Comparison of ENCODE assay signal across 11 cellular contexts in the genomic region with DNA sequence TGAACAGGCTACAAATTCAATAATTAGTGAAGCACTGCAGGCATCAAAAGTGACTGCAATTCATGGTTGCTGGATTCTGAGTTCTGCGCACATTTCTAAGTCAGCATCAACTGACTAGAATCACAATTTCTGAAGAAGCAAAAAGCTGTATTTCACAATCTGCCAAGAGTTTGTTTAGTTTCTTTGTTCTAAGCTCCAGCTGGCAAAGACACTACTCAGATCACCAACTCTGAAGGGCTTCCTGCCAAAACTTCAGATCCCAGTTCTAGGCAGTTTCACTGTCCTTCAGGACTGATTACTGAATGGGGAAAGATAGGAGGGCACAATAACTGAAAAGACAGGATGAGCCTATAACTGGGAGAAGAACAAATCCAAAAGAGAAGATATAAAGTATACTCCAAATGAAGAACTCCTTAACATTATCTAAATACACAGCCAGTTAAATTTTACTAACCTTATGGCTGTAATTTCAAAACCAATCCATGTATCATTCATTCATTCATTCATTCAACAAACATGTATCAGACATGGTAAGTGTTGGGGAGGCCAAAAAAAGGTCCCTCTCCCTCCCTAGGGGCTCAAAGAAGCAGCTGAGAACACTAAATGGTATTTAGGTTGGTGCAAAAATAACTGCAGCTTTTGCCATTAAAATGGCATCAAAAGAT. TPM values are rescaled to one million over a fixed set of nuclear protein-coding genes. Genes with fewer than 3 reads are reported as not detected.
DNase-seq lines count a peak whose midpoint lies in the region; ATAC-seq and TF ChIP-seq lines count a peak whose summit lies in the region.
"Had no signal": no experiment of that assay in that cellular context is flagged by ENCODE, and none has a peak within 500 bp of the region (broad histone marks: within the 10 kb centered on the region; RNA-seq: fewer than 3 reads in every experiment).

No MANE protein-coding gene starts in this region.

- peak; percentile 89 for ATAC-seq in SK-N-SH treated with all-trans-retinoic acid at 6 μM for 48 hours
- ATAC-seq in HG02763 (IDR thresholded peaks at IDR 0.05; ENCODE audit: unreplicated experiment): no peak
- ATAC-seq: T-helper 17 cell had no signal

- H3K4me3 ChIP-seq in AG09309 (ENCODE audit: control insufficient read depth, low read depth, low read length): no peak overlapping the region

- TF ChIP-seq CTCF in AG09309 (IDR thresholded peaks at IDR 0.05; ENCODE audit: control insufficient read depth, insufficient read depth, low read depth, low read length, missing control alignments): no peak

- peak; percentile 68 for DNase-seq in AG09309 (ENCODE audit: low read depth)
- DNase-seq in fibroblast of the conjunctiva (ENCODE audit: low read depth): peak; percentile 78
- DNase-seq in myocyte (ENCODE audit: low read depth): peak; percentile 82
- no peak for DNase-seq in NCI-H1694 treated with DMSO at 0.1 percent for 48 hours (lab: John Stamatoyannopoulos, UW)
- no peak for DNase-seq in NCI-H2081 treated with DMSO at 0.1 percent for 48 hours (lab: John Stamatoyannopoulos, UW)
- no peak for DNase-seq in islet precursor cell
- DNase-seq: DMS153, MM.1S, T-helper 17 cell had no signal

TF ChIP-seq in SK-N-SH treated with all-trans-retinoic acid at 6 μM for 48 hours, 23 proteins besides CTCF, POLR2A, EP300 and RAD21:
- TF ChIP-seq ZFP3 (CRISPR knock-in tag; IDR thresholded peaks at IDR 0.05): no peak
- TF ChIP-seq, protein P1, sequence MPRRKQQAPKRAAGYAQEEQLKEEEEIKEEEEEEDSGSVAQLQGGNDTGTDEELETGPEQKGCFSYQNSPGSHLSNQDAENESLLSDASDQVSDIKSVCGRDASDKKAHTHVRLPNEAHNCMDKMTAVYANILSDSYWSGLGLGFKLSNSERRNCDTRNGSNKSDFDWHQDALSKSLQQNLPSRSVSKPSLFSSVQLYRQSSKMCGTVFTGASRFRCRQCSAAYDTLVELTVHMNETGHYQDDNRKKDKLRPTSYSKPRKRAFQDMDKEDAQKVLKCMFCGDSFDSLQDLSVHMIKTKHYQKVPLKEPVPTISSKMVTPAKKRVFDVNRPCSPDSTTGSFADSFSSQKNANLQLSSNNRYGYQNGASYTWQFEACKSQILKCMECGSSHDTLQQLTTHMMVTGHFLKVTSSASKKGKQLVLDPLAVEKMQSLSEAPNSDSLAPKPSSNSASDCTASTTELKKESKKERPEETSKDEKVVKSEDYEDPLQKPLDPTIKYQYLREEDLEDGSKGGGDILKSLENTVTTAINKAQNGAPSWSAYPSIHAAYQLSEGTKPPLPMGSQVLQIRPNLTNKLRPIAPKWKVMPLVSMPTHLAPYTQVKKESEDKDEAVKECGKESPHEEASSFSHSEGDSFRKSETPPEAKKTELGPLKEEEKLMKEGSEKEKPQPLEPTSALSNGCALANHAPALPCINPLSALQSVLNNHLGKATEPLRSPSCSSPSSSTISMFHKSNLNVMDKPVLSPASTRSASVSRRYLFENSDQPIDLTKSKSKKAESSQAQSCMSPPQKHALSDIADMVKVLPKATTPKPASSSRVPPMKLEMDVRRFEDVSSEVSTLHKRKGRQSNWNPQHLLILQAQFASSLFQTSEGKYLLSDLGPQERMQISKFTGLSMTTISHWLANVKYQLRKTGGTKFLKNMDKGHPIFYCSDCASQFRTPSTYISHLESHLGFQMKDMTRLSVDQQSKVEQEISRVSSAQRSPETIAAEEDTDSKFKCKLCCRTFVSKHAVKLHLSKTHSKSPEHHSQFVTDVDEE (CRISPR knock-in tag; IDR thresholded peaks at IDR 0.05): no peak
- TF ChIP-seq, protein P2, sequence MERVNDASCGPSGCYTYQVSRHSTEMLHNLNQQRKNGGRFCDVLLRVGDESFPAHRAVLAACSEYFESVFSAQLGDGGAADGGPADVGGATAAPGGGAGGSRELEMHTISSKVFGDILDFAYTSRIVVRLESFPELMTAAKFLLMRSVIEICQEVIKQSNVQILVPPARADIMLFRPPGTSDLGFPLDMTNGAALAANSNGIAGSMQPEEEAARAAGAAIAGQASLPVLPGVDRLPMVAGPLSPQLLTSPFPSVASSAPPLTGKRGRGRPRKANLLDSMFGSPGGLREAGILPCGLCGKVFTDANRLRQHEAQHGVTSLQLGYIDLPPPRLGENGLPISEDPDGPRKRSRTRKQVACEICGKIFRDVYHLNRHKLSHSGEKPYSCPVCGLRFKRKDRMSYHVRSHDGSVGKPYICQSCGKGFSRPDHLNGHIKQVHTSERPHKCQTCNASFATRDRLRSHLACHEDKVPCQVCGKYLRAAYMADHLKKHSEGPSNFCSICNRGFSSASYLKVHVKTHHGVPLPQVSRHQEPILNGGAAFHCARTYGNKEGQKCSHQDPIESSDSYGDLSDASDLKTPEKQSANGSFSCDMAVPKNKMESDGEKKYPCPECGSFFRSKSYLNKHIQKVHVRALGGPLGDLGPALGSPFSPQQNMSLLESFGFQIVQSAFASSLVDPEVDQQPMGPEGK (CRISPR knock-in tag; IDR thresholded peaks at IDR 0.05; ENCODE audit: borderline replicate concordance): no peak
- no peak for TF ChIP-seq BACH2 (CRISPR knock-in tag; IDR thresholded peaks at IDR 0.05; ENCODE audit: borderline replicate concordance)
- TF ChIP-seq SNAI2 (CRISPR knock-in tag; IDR thresholded peaks at IDR 0.05): no peak
- TF ChIP-seq ARNTL (CRISPR knock-in tag; IDR thresholded peaks at IDR 0.05; ENCODE audit: borderline replicate concordance, low read depth): no peak
- TF ChIP-seq, protein P3, sequence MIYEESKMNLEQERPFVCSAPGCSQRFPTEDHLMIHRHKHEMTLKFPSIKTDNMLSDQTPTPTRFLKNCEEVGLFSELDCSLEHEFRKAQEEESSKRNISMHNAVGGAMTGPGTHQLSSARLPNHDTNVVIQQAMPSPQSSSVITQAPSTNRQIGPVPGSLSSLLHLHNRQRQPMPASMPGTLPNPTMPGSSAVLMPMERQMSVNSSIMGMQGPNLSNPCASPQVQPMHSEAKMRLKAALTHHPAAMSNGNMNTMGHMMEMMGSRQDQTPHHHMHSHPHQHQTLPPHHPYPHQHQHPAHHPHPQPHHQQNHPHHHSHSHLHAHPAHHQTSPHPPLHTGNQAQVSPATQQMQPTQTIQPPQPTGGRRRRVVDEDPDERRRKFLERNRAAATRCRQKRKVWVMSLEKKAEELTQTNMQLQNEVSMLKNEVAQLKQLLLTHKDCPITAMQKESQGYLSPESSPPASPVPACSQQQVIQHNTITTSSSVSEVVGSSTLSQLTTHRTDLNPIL (CRISPR knock-in tag; IDR thresholded peaks at IDR 0.05; ENCODE audit: low read depth): no peak
- no peak for TF ChIP-seq ESRRG (CRISPR knock-in tag; IDR thresholded peaks at IDR 0.05)
- TF ChIP-seq ZC3H10 (CRISPR knock-in tag; IDR thresholded peaks at IDR 0.05): no peak
- TF ChIP-seq, protein P4, sequence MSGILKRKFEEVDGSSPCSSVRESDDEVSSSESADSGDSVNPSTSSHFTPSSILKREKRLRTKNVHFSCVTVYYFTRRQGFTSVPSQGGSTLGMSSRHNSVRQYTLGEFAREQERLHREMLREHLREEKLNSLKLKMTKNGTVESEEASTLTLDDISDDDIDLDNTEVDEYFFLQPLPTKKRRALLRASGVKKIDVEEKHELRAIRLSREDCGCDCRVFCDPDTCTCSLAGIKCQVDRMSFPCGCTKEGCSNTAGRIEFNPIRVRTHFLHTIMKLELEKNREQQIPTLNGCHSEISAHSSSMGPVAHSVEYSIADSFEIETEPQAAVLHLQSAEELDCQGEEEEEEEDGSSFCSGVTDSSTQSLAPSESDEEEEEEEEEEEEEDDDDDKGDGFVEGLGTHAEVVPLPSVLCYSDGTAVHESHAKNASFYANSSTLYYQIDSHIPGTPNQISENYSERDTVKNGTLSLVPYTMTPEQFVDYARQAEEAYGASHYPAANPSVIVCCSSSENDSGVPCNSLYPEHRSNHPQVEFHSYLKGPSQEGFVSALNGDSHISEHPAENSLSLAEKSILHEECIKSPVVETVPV (CRISPR knock-in tag; IDR thresholded peaks at IDR 0.05): no peak
- TF ChIP-seq, protein P5, sequence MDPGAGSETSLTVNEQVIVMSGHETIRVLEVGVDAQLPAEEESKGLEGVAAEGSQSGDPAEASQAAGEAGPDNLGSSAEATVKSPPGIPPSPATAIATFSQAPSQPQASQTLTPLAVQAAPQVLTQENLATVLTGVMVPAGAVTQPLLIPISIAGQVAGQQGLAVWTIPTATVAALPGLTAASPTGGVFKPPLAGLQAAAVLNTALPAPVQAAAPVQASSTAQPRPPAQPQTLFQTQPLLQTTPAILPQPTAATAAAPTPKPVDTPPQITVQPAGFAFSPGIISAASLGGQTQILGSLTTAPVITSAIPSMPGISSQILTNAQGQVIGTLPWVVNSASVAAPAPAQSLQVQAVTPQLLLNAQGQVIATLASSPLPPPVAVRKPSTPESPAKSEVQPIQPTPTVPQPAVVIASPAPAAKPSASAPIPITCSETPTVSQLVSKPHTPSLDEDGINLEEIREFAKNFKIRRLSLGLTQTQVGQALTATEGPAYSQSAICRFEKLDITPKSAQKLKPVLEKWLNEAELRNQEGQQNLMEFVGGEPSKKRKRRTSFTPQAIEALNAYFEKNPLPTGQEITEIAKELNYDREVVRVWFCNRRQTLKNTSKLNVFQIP (CRISPR knock-in tag; IDR thresholded peaks at IDR 0.05; ENCODE audit: borderline replicate concordance, low read depth): no peak
- no peak for TF ChIP-seq ZNF8 (CRISPR knock-in tag; IDR thresholded peaks at IDR 0.05)

RNA-seq across cellular contexts. Expression of a gene that starts 17.1 kb away (rescaled TPM):
- total RNA-seq in myocyte: 37.8 and 43.0 TPM in 2 replicates
- 27.0 TPM for polyA plus RNA-seq in myocyte (2012)

Comparison
In these comparisons a context has a peak if more than half of its experiments do, and no peak if none do; other contexts are left out.
1. DNase-seq: peak in AG09309 (single experiment), fibroblast of the conjunctiva (single experiment) and myocyte (single experiment); none in NCI-H1694 treated with DMSO at 0.1 percent for 48 hours (single experiment), NCI-H2081 treated with DMSO at 0.1 percent for 48 hours (single experiment) and islet precursor cell (single experiment).